Comparison of ENCODE assay signal across 20 cellular contexts in the genomic region with DNA sequence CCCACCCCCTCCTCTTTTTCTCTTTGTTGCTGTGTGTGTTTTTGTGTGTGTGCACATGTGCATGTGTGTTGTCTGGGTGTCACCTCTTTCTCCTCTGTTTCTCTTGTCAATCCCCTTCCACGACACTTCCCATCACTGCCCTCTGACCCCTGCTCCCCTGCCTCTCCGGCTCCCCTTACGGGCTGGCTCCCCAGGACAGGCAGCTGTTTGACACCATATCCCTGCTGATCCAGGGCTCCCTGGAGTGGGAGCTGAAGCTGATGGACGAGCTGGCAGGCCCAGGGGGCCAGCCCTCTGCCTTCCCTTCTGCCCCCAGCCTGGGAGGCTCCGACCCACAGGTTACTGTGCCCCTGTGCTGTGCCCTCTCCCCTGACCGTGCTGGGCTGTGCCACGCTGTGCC. TPM values are rescaled to one million over a fixed set of nuclear protein-coding genes. Genes with fewer than 3 reads are reported as not detected.
"Had no signal": no experiment of that assay in that cellular context is flagged by ENCODE, and none has a peak within 500 bp of the region (broad histone marks: within the 10 kb centered on the region; RNA-seq: fewer than 3 reads in every experiment).

No MANE protein-coding gene starts in this region.

- H3K4me3 Mint-ChIP-seq: activated B cell treated with CpG ODN at 0.5 μM for 24 hours; activated CD8-positive, alpha-beta T cell treated with anti-CD3 and anti-CD28 coated beads, Interleukin-2, amount 10 ng/mL, durations not matched to agents 7 days and 5 days; activated naive CD8-positive, alpha-beta T cell treated with anti-CD3 and anti-CD28 coated beads for 36 hours; natural killer cell treated with Interleukin-12 subunit alpha and Interleukin-12 subunit beta and Interleukin-15 and Interleukin-18, amount 100 ng/mL, for 72 hours had no signal

- H3K9me3 ChIP-seq: breast epithelium, gastroesophageal sphincter, psoas muscle, right lobe of liver, transverse colon had no signal

- H3K27me3 ChIP-seq: right lobe of liver, transverse colon had no signal

- H3K4me1 ChIP-seq: breast epithelium, gastroesophageal sphincter, psoas muscle, right lobe of liver, transverse colon had no signal

- H3K4me1 Mint-ChIP-seq: activated B cell treated with CpG ODN at 0.5 μM for 24 hours had no signal

- H3K36me3 ChIP-seq: breast epithelium, gastroesophageal sphincter, right lobe of liver, transverse colon had no signal

- H3K9me3 Mint-ChIP-seq: activated B cell treated with CpG ODN at 0.5 μM for 24 hours; activated naive CD8-positive, alpha-beta T cell treated with anti-CD3 and anti-CD28 coated beads for 36 hours; natural killer cell treated with Interleukin-12 subunit alpha and Interleukin-12 subunit beta and Interleukin-15 and Interleukin-18, amount 100 ng/mL, for 72 hours had no signal

- H3K4me3 ChIP-seq: breast epithelium, gastroesophageal sphincter, psoas muscle, right lobe of liver, smooth muscle cell, transverse colon had no signal

- DNase-seq: activated B cell treated with CpG ODN at 0.5 μM for 24 hours; activated CD4-positive, alpha-beta T cell treated with anti-CD3 and anti-CD28 coated beads for 48 hours; activated CD8-positive, alpha-beta memory T cell treated with anti-CD3 and anti-CD28 coated beads, Interleukin-2, amount 50 U/mL, for 4 hours; activated CD8-positive, alpha-beta T cell treated with anti-CD3 and anti-CD28 coated beads, Interleukin-2, amount 10 ng/mL, durations not matched to agents 7 days and 5 days; activated gamma-delta T cell treated with Interleukin-2 at 50 U/mL for 16 hours; activated naive CD8-positive, alpha-beta T cell treated with anti-CD3 and anti-CD28 coated beads for 36 hours; anterior cingulate cortex; mammary epithelial cell; psoas muscle; right lobe of liver; stimulated activated CD4-positive, alpha-beta T cell treated with anti-CD3 and anti-CD28 coated beads, Interleukin-4, amount 100 ng/mL, for 4 hours; stimulated activated CD8-positive, alpha-beta memory T cell treated with anti-CD3 and anti-CD28 coated beads, Interleukin-4, amount 100 ng/mL, for 48 hours; stimulated activated naive CD4-positive, alpha-beta T cell treated with Interleukin-2 at 50 U/mL for 16 hours; transverse colon had no signal

- H3K36me3 Mint-ChIP-seq: activated naive CD8-positive, alpha-beta T cell treated with anti-CD3 and anti-CD28 coated beads for 36 hours; natural killer cell treated with Interleukin-12 subunit alpha and Interleukin-12 subunit beta and Interleukin-15 and Interleukin-18, amount 100 ng/mL, for 72 hours had no signal

- H3K27ac Mint-ChIP-seq: activated B cell treated with CpG ODN at 0.5 μM for 24 hours; activated CD8-positive, alpha-beta T cell treated with anti-CD3 and anti-CD28 coated beads, Interleukin-2, amount 10 ng/mL, durations not matched to agents 7 days and 5 days; activated naive CD8-positive, alpha-beta T cell treated with anti-CD3 and anti-CD28 coated beads for 36 hours; natural killer cell treated with Interleukin-12 subunit alpha and Interleukin-12 subunit beta and Interleukin-15 and Interleukin-18, amount 100 ng/mL, for 72 hours had no signal

- H3K27ac ChIP-seq: breast epithelium, gastroesophageal sphincter, psoas muscle, right lobe of liver, transverse colon had no signal

- ATAC-seq: activated CD8-positive, alpha-beta T cell treated with anti-CD3 and anti-CD28 coated beads, Interleukin-2, amount 10 ng/mL, durations not matched to agents 7 days and 5 days; gastroesophageal sphincter; left lobe of liver; psoas muscle had no signal

RNA-seq across cellular contexts. Expression of gene ABCC3, which starts 15.2 kb away (rescaled TPM):
- total RNA-seq: activated CD8-positive, alpha-beta T cell treated with anti-CD3 and anti-CD28 coated beads, Interleukin-2, amount 10 ng/mL, durations not matched to agents 7 days and 5 days; activated naive CD8-positive, alpha-beta T cell treated with anti-CD3 and anti-CD28 coated beads for 36 hours; natural killer cell treated with Interleukin-12 subunit alpha and Interleukin-12 subunit beta and Interleukin-15 and Interleukin-18, amount 100 ng/mL, for 72 hours; T-helper 2 cell treated with Interferon-gamma antibody and Interleukin-4, amounts not matched to agents 100 ng/mL and 5 ng/mL, for 36 hours had no signal

RNA-seq across cellular contexts. Expression of gene CACNA1G, which starts 59.0 kb away (rescaled TPM):
- total RNA-seq: activated CD8-positive, alpha-beta T cell treated with anti-CD3 and anti-CD28 coated beads, Interleukin-2, amount 10 ng/mL, durations not matched to agents 7 days and 5 days; natural killer cell treated with Interleukin-12 subunit alpha and Interleukin-12 subunit beta and Interleukin-15 and Interleukin-18, amount 100 ng/mL, for 72 hours; right lobe of liver; T-helper 2 cell treated with Interferon-gamma antibody and Interleukin-4, amounts not matched to agents 100 ng/mL and 5 ng/mL, for 36 hours had no signal
